Comparison of ENCODE assay signal across 23 cellular contexts in genomic region chr4:88041626-88042025, GRCh38.
"Had no signal": no experiment of that assay in that cellular context is flagged by ENCODE, and none has a peak within 500 bp of the region (broad histone marks: within the 10 kb centered on the region; RNA-seq: fewer than 3 reads in every experiment).

No MANE protein-coding gene starts in this region.

- DNase-seq: activated CD4-positive, CD25-positive, alpha-beta regulatory T cell treated with anti-CD3 and anti-CD28 coated beads, Interleukin-2, amount 50 U/mL, for 72 hours; activated CD8-positive, alpha-beta memory T cell treated with anti-CD3 and anti-CD28 coated beads for 24 hours; activated CD8-positive, alpha-beta memory T cell treated with anti-CD3 and anti-CD28 coated beads, Interleukin-2, amount 50 U/mL, for 4 hours; activated naive CD4-positive, alpha-beta T cell; activated naive CD8-positive, alpha-beta T cell treated with anti-CD3 and anti-CD28 coated beads for 36 hours; activated T-cell treated with anti-CD3 and anti-CD28 coated beads, Interleukin-2, amount 50 U/mL, for 24 hours; effector CD4-positive, alpha-beta T cell; hippocampal formation; kidney glomerular epithelial cell; lower lobe of right lung; mesendoderm; naive thymus-derived CD4-positive, alpha-beta T cell; stimulated activated CD4-positive, alpha-beta T cell treated with anti-CD3 and anti-CD28 coated beads, Interleukin-12 subunit alpha, Interleukin-12 subunit beta, amount 100 ng/mL, for 4 hours; stimulated activated CD4-positive, alpha-beta T cell treated with anti-CD3 and anti-CD28 coated beads, Interleukin-4, amount 100 ng/mL, for 4 hours; stimulated activated naive CD8-positive, alpha-beta T cell treated with anti-CD3 and anti-CD28 coated beads, Interleukin-15, Interleukin-2, amounts not matched to agents 100 U/mL and 50 U/mL, for 24 hours; substantia nigra; tibial artery; WERI-Rb-1 had no signal

- H3K27me3 ChIP-seq: cardiac muscle cell, tibial artery had no signal

- ATAC-seq: lower lobe of right lung; naive thymus-derived CD4-positive, alpha-beta T cell; SK-N-SH treated with all-trans-retinoic acid at 6 μM for 48 hours; stimulated activated naive CD8-positive, alpha-beta T cell treated with anti-CD3 and anti-CD28 coated beads, Interleukin-15, Interleukin-2, amounts not matched to agents 100 U/mL and 50 U/mL, for 24 hours had no signal

- H3K9me3 Mint-ChIP-seq: activated naive CD8-positive, alpha-beta T cell treated with anti-CD3 and anti-CD28 coated beads for 36 hours; activated T-cell treated with anti-CD3 and anti-CD28 coated beads, Interleukin-2, amount 50 U/mL, for 24 hours; activated T-helper 2 cell treated with anti-CD3 and anti-CD28 coated beads, Interferon-gamma antibody, Interleukin-2, Interleukin-4, amounts not matched to agents 10 μg/mL and 5 μg/mL and 100 μg/mL, durations not matched to agents 14 hours and 24 hours and 36 hours; naive thymus-derived CD4-positive, alpha-beta T cell; neural crest cell; T-helper 2 cell treated with Interferon-gamma antibody and Interleukin-4, amounts not matched to agents 5 μg/mL and 100 μg/mL, for 36 hours had no signal

- H3K9me3 ChIP-seq: lower lobe of right lung, tibial artery had no signal

- H3K4me3 Mint-ChIP-seq: activated naive CD8-positive, alpha-beta T cell treated with anti-CD3 and anti-CD28 coated beads for 36 hours; activated T-cell treated with anti-CD3 and anti-CD28 coated beads, Interleukin-2, amount 50 U/mL, for 24 hours; naive thymus-derived CD4-positive, alpha-beta T cell; neural crest cell; T-helper 2 cell treated with Interferon-gamma antibody and Interleukin-4, amounts not matched to agents 5 μg/mL and 100 μg/mL, for 36 hours had no signal

- H3K27ac Mint-ChIP-seq: activated naive CD8-positive, alpha-beta T cell treated with anti-CD3 and anti-CD28 coated beads for 36 hours; activated T-cell treated with anti-CD3 and anti-CD28 coated beads, Interleukin-2, amount 50 U/mL, for 24 hours; activated T-helper 2 cell treated with anti-CD3 and anti-CD28 coated beads, Interferon-gamma antibody, Interleukin-2, Interleukin-4, amounts not matched to agents 10 μg/mL and 5 μg/mL and 100 μg/mL, durations not matched to agents 14 hours and 24 hours and 36 hours; naive thymus-derived CD4-positive, alpha-beta T cell; T-helper 2 cell treated with Interferon-gamma antibody and Interleukin-4, amounts not matched to agents 5 μg/mL and 100 μg/mL, for 36 hours had no signal

- H3K27me3 Mint-ChIP-seq: activated naive CD8-positive, alpha-beta T cell treated with anti-CD3 and anti-CD28 coated beads for 36 hours; activated T-cell treated with anti-CD3 and anti-CD28 coated beads, Interleukin-2, amount 50 U/mL, for 24 hours; naive thymus-derived CD4-positive, alpha-beta T cell had no signal

- H3K27ac ChIP-seq: cardiac muscle cell, lower lobe of right lung, tibial artery, WERI-Rb-1 had no signal

- H3K4me3 ChIP-seq: cardiac muscle cell, lower lobe of right lung, tibial artery had no signal

- H3K4me1 Mint-ChIP-seq: activated naive CD8-positive, alpha-beta T cell treated with anti-CD3 and anti-CD28 coated beads for 36 hours; neural crest cell had no signal

- H3K4me1 ChIP-seq: lower lobe of right lung, tibial artery had no signal
